In the genomic region with DNA sequence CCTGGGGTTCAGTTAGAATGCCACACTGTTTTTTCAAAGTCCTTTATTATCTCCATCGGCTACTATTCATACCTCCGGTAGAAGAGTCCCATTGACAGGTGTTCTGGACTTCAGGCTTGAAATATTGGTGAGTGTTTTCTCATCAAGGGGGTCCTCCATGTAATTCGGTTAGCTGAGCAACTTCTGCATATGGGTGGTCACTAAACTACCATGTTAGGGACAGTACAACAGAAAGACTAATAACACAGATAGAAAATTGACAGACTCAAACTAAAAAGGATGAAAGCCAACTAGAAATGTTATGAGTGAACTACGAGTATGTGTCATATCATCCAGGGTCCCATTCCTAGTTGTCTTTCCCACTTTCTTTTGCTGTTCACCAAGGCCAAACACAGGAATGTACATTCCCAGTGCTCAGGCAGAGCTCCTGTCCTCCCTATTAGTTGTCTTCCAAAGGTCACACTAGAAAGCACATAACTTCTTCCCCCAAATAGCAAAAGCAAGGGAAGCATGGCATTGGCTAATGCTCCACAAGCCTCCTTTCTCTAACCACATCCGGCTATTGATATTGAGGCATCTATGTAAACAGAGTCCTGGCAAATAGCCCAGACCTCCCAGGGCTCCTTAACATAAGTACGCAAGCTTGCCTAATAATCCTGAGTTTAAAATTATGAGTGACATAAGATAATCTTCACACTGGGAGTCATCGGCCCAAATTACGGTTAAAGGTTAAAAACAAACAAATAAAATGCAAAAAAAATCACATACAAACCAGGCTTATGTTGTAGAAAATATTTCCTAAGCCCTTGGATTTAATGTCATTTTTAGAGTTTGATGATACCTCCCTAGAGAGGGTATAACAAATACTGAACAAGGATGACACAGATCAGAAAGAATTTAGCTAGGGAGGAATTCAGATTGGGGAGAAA, we compare ENCODE assay signal across 8 cellular contexts. TPM values are rescaled to one million over a fixed set of nuclear protein-coding genes. Genes with fewer than 3 reads are reported as not detected.
A peak's percentile ranks its signal among the peaks of the same experiment; 100 is the strongest.
DNase-seq lines count a peak whose midpoint lies in the region; ATAC-seq and TF ChIP-seq lines count a peak whose summit lies in the region.

No MANE protein-coding gene starts in this region.

- H3K27me3 ChIP-seq in upper lobe of right lung = no peaks in the 10 kb centered on the region

- no peak overlapping the region for H3K4me3 ChIP-seq in upper lobe of right lung

- no peak for ATAC-seq in upper lobe of right lung

- H3K36me3 ChIP-seq in upper lobe of right lung = no peaks in the 10 kb centered on the region

- TF ChIP-seq CTCF in VCaP (conservative IDR thresholded peaks at IDR 0.05) (no peak), upper lobe of right lung (IDR thresholded peaks at IDR 0.05) (no peak)

- H3K4me1 ChIP-seq in upper lobe of right lung = no peaks in the 10 kb centered on the region

- no peaks in the 10 kb centered on the region for H3K9me3 ChIP-seq in upper lobe of right lung

- intact Hi-C loops in upper lobe of right lung (cut with DNase I) = no loop called here

- DNase-seq in NCI-H82 (lab: John Stamatoyannopoulos, UW) (peak; percentile 36), NCI-H82 treated with DMSO at 0.1 percent for 48 hours (lab: John Stamatoyannopoulos, UW; ENCODE audit: unreplicated experiment) (no peak), iris pigment epithelial cell (ENCODE audit: low read depth) (peak; percentile 99), upper lobe of right lung (no peak), AG08395 (ENCODE audit: low spot score) (no peak), putamen (ENCODE audit: low spot score) (no peak), NCI-H2107 (lab: John Stamatoyannopoulos, UW) (no peak)

- peak overlapping the region; percentile 3; the same call in 1 of the 2 replicates for H3K27ac ChIP-seq in VCaP
- H3K27ac ChIP-seq in upper lobe of right lung = peak overlapping the region; percentile 49

RNA-seq across cellular contexts. Expression of gene CCN2, which starts 13.2 kb away (rescaled TPM):
- total RNA-seq in upper lobe of right lung = 229 TPM

Comparison
In these comparisons a context has a peak if more than half of its experiments do, and no peak if none do; other contexts are left out.
1. DNase-seq: peak in NCI-H82 (single experiment) and iris pigment epithelial cell (single experiment); none in NCI-H82 treated with DMSO at 0.1 percent for 48 hours (single experiment), upper lobe of right lung (single experiment), AG08395 (single experiment), putamen (single experiment) and NCI-H2107 (single experiment).